In the genomic region with DNA sequence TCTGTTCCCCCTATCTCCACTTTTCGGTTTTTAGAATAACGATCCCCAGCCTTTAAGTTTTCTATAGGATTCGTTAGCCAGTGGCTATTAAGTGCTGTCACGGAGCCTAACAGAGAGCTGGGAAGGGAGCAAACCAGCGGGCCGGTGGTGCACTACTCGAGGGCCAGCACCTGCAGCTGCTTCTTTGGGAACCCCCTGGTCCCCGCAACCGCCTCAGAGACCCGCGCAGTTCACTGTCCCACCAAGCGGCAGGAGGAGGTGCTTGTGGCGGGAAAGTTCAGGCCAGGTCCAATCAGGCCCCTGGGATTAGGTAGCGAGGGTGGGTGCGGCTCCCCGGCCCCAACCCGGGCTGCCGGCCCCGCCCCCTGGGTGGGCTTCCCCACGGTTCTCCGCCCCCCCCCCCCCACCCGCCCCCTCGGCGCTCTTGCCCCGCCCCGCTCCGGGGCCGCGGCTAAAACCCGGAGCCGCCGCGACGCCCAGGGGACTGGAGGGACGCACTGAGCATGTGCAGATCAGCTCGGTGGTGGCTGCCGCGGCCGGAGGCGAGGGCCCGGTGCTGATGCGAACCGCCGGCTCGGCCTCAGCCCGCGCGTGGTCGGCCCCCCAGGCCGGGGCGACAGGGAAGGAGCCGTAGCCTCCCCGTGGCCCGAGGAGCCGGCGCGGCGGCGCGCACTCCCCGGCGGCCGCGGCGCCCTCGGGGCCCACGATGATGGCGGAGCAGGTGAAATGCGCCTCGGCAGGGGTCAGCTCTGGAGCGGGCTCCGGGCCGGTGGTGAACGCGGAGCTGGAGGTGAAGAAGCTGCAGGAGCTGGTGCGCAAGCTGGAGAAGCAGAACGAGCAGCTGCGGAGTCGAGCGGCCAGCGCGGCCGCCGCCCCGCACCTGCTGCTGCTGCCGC, we compare ENCODE assay signal across 1 cellular context.
TF ChIP-seq lines count a peak whose summit lies in the region.

A gene (plus strand): TSS at position 480 of the 896 bp plus-strand sequence. CDS start 227 bp downstream, at position 707.

TF ChIP-seq in HepG2, 621 proteins besides CTCF, POLR2A, EP300 and RAD21 (continued from another document and continues in another):
- TF ChIP-seq, protein P1, sequence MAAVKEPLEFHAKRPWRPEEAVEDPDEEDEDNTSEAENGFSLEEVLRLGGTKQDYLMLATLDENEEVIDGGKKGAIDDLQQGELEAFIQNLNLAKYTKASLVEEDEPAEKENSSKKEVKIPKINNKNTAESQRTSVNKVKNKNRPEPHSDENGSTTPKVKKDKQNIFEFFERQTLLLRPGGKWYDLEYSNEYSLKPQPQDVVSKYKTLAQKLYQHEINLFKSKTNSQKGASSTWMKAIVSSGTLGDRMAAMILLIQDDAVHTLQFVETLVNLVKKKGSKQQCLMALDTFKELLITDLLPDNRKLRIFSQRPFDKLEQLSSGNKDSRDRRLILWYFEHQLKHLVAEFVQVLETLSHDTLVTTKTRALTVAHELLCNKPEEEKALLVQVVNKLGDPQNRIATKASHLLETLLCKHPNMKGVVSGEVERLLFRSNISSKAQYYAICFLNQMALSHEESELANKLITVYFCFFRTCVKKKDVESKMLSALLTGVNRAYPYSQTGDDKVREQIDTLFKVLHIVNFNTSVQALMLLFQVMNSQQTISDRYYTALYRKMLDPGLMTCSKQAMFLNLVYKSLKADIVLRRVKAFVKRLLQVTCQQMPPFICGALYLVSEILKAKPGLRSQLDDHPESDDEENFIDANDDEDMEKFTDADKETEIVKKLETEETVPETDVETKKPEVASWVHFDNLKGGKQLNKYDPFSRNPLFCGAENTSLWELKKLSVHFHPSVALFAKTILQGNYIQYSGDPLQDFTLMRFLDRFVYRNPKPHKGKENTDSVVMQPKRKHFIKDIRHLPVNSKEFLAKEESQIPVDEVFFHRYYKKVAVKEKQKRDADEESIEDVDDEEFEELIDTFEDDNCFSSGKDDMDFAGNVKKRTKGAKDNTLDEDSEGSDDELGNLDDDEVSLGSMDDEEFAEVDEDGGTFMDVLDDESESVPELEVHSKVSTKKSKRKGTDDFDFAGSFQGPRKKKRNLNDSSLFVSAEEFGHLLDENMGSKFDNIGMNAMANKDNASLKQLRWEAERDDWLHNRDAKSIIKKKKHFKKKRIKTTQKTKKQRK (IDR thresholded peaks at IDR 0.05; ENCODE audit: low read length): no peak
- no peak for TF ChIP-seq HNF4A (CRISPR knock-in tag; IDR thresholded peaks at IDR 0.05)
- TF ChIP-seq NFIB (CRISPR knock-in tag; IDR thresholded peaks at IDR 0.05; ENCODE audit: borderline replicate concordance): no peak
- TF ChIP-seq ZNF746 (CRISPR knock-in tag; IDR thresholded peaks at IDR 0.05): no peak; the same call in 1 of the 2 replicates
- TF ChIP-seq ZNF367 (CRISPR knock-in tag; IDR thresholded peaks at IDR 0.05; ENCODE audit: borderline replicate concordance): no peak
- TF ChIP-seq, protein P2, sequence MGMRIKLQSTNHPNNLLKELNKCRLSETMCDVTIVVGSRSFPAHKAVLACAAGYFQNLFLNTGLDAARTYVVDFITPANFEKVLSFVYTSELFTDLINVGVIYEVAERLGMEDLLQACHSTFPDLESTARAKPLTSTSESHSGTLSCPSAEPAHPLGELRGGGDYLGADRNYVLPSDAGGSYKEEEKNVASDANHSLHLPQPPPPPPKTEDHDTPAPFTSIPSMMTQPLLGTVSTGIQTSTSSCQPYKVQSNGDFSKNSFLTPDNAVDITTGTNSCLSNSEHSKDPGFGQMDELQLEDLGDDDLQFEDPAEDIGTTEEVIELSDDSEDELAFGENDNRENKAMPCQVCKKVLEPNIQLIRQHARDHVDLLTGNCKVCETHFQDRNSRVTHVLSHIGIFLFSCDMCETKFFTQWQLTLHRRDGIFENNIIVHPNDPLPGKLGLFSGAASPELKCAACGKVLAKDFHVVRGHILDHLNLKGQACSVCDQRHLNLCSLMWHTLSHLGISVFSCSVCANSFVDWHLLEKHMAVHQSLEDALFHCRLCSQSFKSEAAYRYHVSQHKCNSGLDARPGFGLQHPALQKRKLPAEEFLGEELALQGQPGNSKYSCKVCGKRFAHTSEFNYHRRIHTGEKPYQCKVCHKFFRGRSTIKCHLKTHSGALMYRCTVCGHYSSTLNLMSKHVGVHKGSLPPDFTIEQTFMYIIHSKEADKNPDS (CRISPR knock-in tag; IDR thresholded peaks at IDR 0.05): no peak
- no peak for TF ChIP-seq SNAI1 (CRISPR knock-in tag; IDR thresholded peaks at IDR 0.05; ENCODE audit: borderline replicate concordance)
- TF ChIP-seq ZNF530 (CRISPR knock-in tag; IDR thresholded peaks at IDR 0.05; ENCODE audit: low read depth): no peak
- no peak for TF ChIP-seq KLF13 (CRISPR knock-in tag; IDR thresholded peaks at IDR 0.05)
- TF ChIP-seq, protein P3, sequence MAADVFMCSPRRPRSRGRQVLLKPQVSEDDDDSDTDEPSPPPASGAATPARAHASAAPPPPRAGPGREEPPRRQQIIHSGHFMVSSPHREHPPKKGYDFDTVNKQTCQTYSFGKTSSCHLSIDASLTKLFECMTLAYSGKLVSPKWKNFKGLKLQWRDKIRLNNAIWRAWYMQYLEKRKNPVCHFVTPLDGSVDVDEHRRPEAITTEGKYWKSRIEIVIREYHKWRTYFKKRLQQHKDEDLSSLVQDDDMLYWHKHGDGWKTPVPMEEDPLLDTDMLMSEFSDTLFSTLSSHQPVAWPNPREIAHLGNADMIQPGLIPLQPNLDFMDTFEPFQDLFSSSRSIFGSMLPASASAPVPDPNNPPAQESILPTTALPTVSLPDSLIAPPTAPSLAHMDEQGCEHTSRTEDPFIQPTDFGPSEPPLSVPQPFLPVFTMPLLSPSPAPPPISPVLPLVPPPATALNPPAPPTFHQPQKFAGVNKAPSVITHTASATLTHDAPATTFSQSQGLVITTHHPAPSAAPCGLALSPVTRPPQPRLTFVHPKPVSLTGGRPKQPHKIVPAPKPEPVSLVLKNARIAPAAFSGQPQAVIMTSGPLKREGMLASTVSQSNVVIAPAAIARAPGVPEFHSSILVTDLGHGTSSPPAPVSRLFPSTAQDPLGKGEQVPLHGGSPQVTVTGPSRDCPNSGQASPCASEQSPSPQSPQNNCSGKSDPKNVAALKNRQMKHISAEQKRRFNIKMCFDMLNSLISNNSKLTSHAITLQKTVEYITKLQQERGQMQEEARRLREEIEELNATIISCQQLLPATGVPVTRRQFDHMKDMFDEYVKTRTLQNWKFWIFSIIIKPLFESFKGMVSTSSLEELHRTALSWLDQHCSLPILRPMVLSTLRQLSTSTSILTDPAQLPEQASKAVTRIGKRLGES (CRISPR knock-in tag; IDR thresholded peaks at IDR 0.05; ENCODE audit: borderline replicate concordance): 0 out of 2 replicates have a peak, but pooled peaks have one; percentile 18
- TF ChIP-seq RFXANK (CRISPR knock-in tag; IDR thresholded peaks at IDR 0.05): no peak
- TF ChIP-seq, protein P4, sequence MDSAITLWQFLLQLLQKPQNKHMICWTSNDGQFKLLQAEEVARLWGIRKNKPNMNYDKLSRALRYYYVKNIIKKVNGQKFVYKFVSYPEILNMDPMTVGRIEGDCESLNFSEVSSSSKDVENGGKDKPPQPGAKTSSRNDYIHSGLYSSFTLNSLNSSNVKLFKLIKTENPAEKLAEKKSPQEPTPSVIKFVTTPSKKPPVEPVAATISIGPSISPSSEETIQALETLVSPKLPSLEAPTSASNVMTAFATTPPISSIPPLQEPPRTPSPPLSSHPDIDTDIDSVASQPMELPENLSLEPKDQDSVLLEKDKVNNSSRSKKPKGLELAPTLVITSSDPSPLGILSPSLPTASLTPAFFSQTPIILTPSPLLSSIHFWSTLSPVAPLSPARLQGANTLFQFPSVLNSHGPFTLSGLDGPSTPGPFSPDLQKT (CRISPR knock-in tag; IDR thresholded peaks at IDR 0.05; ENCODE audit: borderline replicate concordance): no peak
- no peak for TF ChIP-seq ZNF460 (CRISPR knock-in tag; IDR thresholded peaks at IDR 0.05; ENCODE audit: borderline replicate concordance)
- TF ChIP-seq SAFB2 (CRISPR knock-in tag; IDR thresholded peaks at IDR 0.05; ENCODE audit: borderline replicate concordance, low read depth): no peak
- no peak for TF ChIP-seq ZNF816 (CRISPR knock-in tag; IDR thresholded peaks at IDR 0.05; ENCODE audit: borderline replicate concordance)
- no peak for TF ChIP-seq ARNT (IDR thresholded peaks at IDR 0.05)
- TF ChIP-seq HOXD1 (CRISPR knock-in tag; IDR thresholded peaks at IDR 0.05): no peak
- TF ChIP-seq POGZ (CRISPR knock-in tag; IDR thresholded peaks at IDR 0.05): 0 out of 2 replicates have a peak, but pooled peaks have one; percentile 31
- no peak for TF ChIP-seq ARHGAP35 (CRISPR knock-in tag; IDR thresholded peaks at IDR 0.05; ENCODE audit: borderline replicate concordance)
- TF ChIP-seq, protein P5, sequence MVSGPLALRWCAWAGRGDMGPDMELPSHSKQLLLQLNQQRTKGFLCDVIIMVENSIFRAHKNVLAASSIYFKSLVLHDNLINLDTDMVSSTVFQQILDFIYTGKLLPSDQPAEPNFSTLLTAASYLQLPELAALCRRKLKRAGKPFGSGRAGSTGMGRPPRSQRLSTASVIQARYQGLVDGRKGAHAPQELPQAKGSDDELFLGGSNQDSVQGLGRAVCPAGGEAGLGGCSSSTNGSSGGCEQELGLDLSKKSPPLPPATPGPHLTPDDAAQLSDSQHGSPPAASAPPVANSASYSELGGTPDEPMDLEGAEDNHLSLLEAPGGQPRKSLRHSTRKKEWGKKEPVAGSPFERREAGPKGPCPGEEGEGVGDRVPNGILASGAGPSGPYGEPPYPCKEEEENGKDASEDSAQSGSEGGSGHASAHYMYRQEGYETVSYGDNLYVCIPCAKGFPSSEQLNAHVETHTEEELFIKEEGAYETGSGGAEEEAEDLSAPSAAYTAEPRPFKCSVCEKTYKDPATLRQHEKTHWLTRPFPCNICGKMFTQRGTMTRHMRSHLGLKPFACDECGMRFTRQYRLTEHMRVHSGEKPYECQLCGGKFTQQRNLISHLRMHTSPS (CRISPR knock-in tag; IDR thresholded peaks at IDR 0.05; ENCODE audit: low read depth): no peak
- TF ChIP-seq ZNF678 (CRISPR knock-in tag; IDR thresholded peaks at IDR 0.05): no peak
- TF ChIP-seq CREM (IDR thresholded peaks at IDR 0.05): no peak
- TF ChIP-seq CREM (CRISPR knock-in tag; IDR thresholded peaks at IDR 0.05): no peak
- TF ChIP-seq SATB2 (CRISPR knock-in tag; IDR thresholded peaks at IDR 0.05): no peak
- no peak for TF ChIP-seq POLR2AphosphoS2 (IDR thresholded peaks at IDR 0.05; ENCODE audit: low read depth, low read length)
- no peak for TF ChIP-seq GATAD2A (CRISPR knock-in tag; IDR thresholded peaks at IDR 0.05)
- no peak for TF ChIP-seq ONECUT2 (CRISPR knock-in tag; IDR thresholded peaks at IDR 0.05)
- TF ChIP-seq RARG (CRISPR knock-in tag; IDR thresholded peaks at IDR 0.05; ENCODE audit: low read depth): no peak
- TF ChIP-seq ZFY (CRISPR knock-in tag; IDR thresholded peaks at IDR 0.05): peak; percentile 43; the same call in 1 of the 2 replicates
- TF ChIP-seq ATM (IDR thresholded peaks at IDR 0.05; ENCODE audit: borderline replicate concordance): no peak
- TF ChIP-seq ZNF10 (CRISPR knock-in tag; IDR thresholded peaks at IDR 0.05; ENCODE audit: borderline replicate concordance, low read depth): no peak
- TF ChIP-seq RFX3 (CRISPR knock-in tag; IDR thresholded peaks at IDR 0.05): no peak
- no peak for TF ChIP-seq SRY (CRISPR knock-in tag; IDR thresholded peaks at IDR 0.05)
- TF ChIP-seq TBL1XR1 (IDR thresholded peaks at IDR 0.05; ENCODE audit: borderline replicate concordance, low read length, partially characterized antibody): no peak
- TF ChIP-seq ZNF569 (CRISPR knock-in tag; IDR thresholded peaks at IDR 0.05; ENCODE audit: borderline replicate concordance): no peak
- TF ChIP-seq HES4 (CRISPR knock-in tag; IDR thresholded peaks at IDR 0.05; ENCODE audit: borderline replicate concordance): peak; percentile 71; the same call in 1 of the 2 replicates
- no peak for TF ChIP-seq ZNF550 (CRISPR knock-in tag; IDR thresholded peaks at IDR 0.05; ENCODE audit: borderline replicate concordance)
- TF ChIP-seq FIP1L1 (IDR thresholded peaks at IDR 0.05; ENCODE audit: borderline replicate concordance, insufficient read depth, low read depth, low read length): no peak
- TF ChIP-seq, protein P6, sequence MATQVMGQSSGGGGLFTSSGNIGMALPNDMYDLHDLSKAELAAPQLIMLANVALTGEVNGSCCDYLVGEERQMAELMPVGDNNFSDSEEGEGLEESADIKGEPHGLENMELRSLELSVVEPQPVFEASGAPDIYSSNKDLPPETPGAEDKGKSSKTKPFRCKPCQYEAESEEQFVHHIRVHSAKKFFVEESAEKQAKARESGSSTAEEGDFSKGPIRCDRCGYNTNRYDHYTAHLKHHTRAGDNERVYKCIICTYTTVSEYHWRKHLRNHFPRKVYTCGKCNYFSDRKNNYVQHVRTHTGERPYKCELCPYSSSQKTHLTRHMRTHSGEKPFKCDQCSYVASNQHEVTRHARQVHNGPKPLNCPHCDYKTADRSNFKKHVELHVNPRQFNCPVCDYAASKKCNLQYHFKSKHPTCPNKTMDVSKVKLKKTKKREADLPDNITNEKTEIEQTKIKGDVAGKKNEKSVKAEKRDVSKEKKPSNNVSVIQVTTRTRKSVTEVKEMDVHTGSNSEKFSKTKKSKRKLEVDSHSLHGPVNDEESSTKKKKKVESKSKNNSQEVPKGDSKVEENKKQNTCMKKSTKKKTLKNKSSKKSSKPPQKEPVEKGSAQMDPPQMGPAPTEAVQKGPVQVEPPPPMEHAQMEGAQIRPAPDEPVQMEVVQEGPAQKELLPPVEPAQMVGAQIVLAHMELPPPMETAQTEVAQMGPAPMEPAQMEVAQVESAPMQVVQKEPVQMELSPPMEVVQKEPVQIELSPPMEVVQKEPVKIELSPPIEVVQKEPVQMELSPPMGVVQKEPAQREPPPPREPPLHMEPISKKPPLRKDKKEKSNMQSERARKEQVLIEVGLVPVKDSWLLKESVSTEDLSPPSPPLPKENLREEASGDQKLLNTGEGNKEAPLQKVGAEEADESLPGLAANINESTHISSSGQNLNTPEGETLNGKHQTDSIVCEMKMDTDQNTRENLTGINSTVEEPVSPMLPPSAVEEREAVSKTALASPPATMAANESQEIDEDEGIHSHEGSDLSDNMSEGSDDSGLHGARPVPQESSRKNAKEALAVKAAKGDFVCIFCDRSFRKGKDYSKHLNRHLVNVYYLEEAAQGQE (IDR thresholded peaks at IDR 0.05; ENCODE audit: borderline replicate concordance in 1 of 2, low read depth in 1 of 2, low read length in 2 of 2): no peak
- no peak for TF ChIP-seq ZNF75D (CRISPR knock-in tag; IDR thresholded peaks at IDR 0.05; ENCODE audit: borderline replicate concordance)
- no peak for TF ChIP-seq ZNF557 (CRISPR knock-in tag; IDR thresholded peaks at IDR 0.05)
- peak; percentile 64 for TF ChIP-seq ZNF563 (CRISPR knock-in tag; IDR thresholded peaks at IDR 0.05)
- TF ChIP-seq ZNF589 (CRISPR knock-in tag; conservative IDR thresholded peaks at IDR 0.05): no peak
- no peak for TF ChIP-seq ZNF879 (CRISPR knock-in tag; IDR thresholded peaks at IDR 0.05)
- TF ChIP-seq GATAD1 (CRISPR knock-in tag; IDR thresholded peaks at IDR 0.05): no peak
- no peak for TF ChIP-seq IRX3 (CRISPR knock-in tag; IDR thresholded peaks at IDR 0.05; ENCODE audit: borderline replicate concordance, low read depth)
- no peak for TF ChIP-seq SALL2 (CRISPR knock-in tag; IDR thresholded peaks at IDR 0.05)
- TF ChIP-seq HNRNPLL (IDR thresholded peaks at IDR 0.05; ENCODE audit: low read depth, low read length, poor library complexity, severe bottlenecking): peak; percentile 26
- TF ChIP-seq ZNF282 (IDR thresholded peaks at IDR 0.05; ENCODE audit: partially characterized antibody): no peak
- TF ChIP-seq FOXK1 (CRISPR knock-in tag; IDR thresholded peaks at IDR 0.05; ENCODE audit: borderline replicate concordance, low read depth): no peak
- TF ChIP-seq, protein P7, sequence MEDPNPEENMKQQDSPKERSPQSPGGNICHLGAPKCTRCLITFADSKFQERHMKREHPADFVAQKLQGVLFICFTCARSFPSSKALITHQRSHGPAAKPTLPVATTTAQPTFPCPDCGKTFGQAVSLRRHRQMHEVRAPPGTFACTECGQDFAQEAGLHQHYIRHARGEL (CRISPR knock-in tag; IDR thresholded peaks at IDR 0.05): no peak
- no peak for TF ChIP-seq ZBTB21 (CRISPR knock-in tag; IDR thresholded peaks at IDR 0.05)
- TF ChIP-seq CEBPG (CRISPR knock-in tag; IDR thresholded peaks at IDR 0.05): no peak
